19 cellular contexts compared by ENCODE assay signal in the genomic region with DNA sequence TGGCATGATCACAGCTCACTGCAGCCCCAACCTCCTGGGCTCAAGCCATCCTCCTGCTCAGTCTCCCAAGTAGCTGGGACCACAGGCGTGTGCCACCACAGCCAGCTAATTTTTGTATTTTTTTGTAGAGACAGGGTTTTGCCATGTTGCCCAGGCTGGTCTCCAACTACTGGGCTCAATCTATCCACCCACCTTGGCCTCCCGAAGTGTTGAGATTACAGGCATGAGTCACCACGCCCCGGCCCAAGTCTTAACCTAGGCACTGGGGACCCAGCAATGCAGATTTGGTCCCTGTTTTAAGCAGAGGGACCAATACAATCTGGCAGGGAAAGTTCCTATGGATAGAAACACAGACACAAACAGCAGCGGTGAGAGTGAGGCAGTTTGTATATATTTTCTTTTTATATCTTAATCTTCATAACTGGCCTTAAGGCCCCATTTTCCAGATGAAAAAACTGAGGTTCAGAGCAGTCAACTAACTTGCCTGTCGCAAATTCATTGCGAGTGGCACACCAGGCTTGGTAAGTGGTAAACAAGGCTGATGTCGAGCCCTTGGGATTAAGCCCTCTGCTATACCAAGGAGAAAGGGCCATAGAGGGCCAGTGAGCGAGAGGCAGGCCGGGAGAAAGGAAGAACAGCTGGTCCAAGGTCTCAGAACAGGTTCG.
DNase-seq lines count a peak whose midpoint lies in the region; ATAC-seq and TF ChIP-seq lines count a peak whose summit lies in the region.
"Had no signal": no experiment of that assay in that cellular context is flagged by ENCODE, and none has a peak within 500 bp of the region (broad histone marks: within the 10 kb centered on the region; RNA-seq: fewer than 3 reads in every experiment).

No MANE protein-coding gene starts in this region.

- ATAC-seq in GM18511 (IDR thresholded peaks at IDR 0.05; ENCODE audit: unreplicated experiment) = no peak
- ATAC-seq: GM23338 had no signal

- no peaks in the 10 kb centered on the region for H3K9me3 ChIP-seq in endodermal cell (ENCODE audit: control insufficient read depth, low read length)
- no peaks in the 10 kb centered on the region for H3K9me3 ChIP-seq in osteoblast (ENCODE audit: low read depth, low read length)
- H3K9me3 ChIP-seq in Peyer's patch = no peaks in the 10 kb centered on the region
- H3K9me3 ChIP-seq: BE2C had no signal

- H3K79me2 ChIP-seq in osteoblast (ENCODE audit: insufficient read depth, low read length) = no peaks in the 10 kb centered on the region

- TF ChIP-seq CTCF in endodermal cell (conservative IDR thresholded peaks at IDR 0.05) (no peak), osteoblast (IDR thresholded peaks at IDR 0.05; ENCODE audit: extremely low read depth, low read depth, low read length) (no peak), Peyer's patch (IDR thresholded peaks at IDR 0.05) (no peak), foreskin fibroblast (IDR thresholded peaks at IDR 0.05; ENCODE audit: low read depth, low read length) (no peak)

- 89 to 93% methylated on average over 10 of the region's 11 CpGs for WGBS in endodermal cell (ENCODE audit: insufficient coverage in 1 of 2, insufficient read length in 1 of 2), 2 experiments

- no peak overlapping the region for H3K4me3 Mint-ChIP-seq in endodermal cell
- H3K4me3 Mint-ChIP-seq: CD4-positive, CD25-positive, alpha-beta regulatory T cell; CD8-positive, alpha-beta memory T cell; GM23338; HFFc6 had no signal

- no peaks in the 10 kb centered on the region for H3K36me3 ChIP-seq in endodermal cell (ENCODE audit: control insufficient read depth, insufficient read depth, low read length)
- no peaks in the 10 kb centered on the region for H3K36me3 ChIP-seq in osteoblast (ENCODE audit: insufficient read depth, low read length)
- no peaks in the 10 kb centered on the region for H3K36me3 ChIP-seq in Peyer's patch
- H3K36me3 ChIP-seq: BE2C had no signal

- peak; percentile 5 for DNase-seq in HEK293T (ENCODE audit: extremely low spot score)
- peak; percentile 71 for DNase-seq in M059J (ENCODE audit: low read depth)
- no peak for DNase-seq in endodermal cell
- no peak for DNase-seq in osteoblast (ENCODE audit: insufficient read length, low spot score, missing footprints)
- no peak for DNase-seq in Peyer's patch
- no peak for DNase-seq in foreskin fibroblast
- DNase-seq: ACHN; BE2C; C1 segment of cervical spinal cord; CD4-positive, CD25-positive, alpha-beta regulatory T cell; CD8-positive, alpha-beta memory T cell; COR-L47; DMS 273 treated with DMSO at 0.1 percent for 48 hours; GDM1; HCEC 1CT; HFFc6; KBM-7 had no signal

- peaks cover 12% of the 10 kb centered on the region for H3K4me1 ChIP-seq in endodermal cell (ENCODE audit: control insufficient read depth, insufficient read depth, low read length)
- H3K4me1 ChIP-seq in osteoblast (ENCODE audit: insufficient read depth, low read length) = peaks cover 5% of the 10 kb centered on the region
- H3K4me1 ChIP-seq in Peyer's patch = no peaks in the 10 kb centered on the region
- H3K4me1 ChIP-seq: BE2C had no signal

- H2AFZ ChIP-seq in osteoblast (ENCODE audit: low read length) = no peak overlapping the region
- H2AFZ ChIP-seq: GM23338 had no signal

- peak overlapping the region; percentile 52 for H3K4me2 ChIP-seq in osteoblast (ENCODE audit: insufficient read depth, low read length)
- H3K4me2 ChIP-seq: GM23338 had no signal

- TF ChIP-seq POLR2A in Peyer's patch (IDR thresholded peaks at IDR 0.05) = no peak

- H3K4me3 ChIP-seq in endodermal cell (ENCODE audit: low read length) (no peak overlapping the region), osteoblast (ENCODE audit: insufficient read depth, low read length) (no peak overlapping the region), Peyer's patch (no peak overlapping the region), foreskin fibroblast (ENCODE audit: low read depth in 1 of 2, low read length in 2 of 2) (no peak overlapping the region)
- H3K4me3 ChIP-seq: GM23338 had no signal

- CTCF ChIA-PET in HEK293T (lab: Yijun Ruan, JAX) = no interaction called here

- H3K27me3 Mint-ChIP-seq in endodermal cell (ENCODE audit: insufficient read depth) = peaks cover 3% of the 10 kb centered on the region

- H3K27me3 ChIP-seq in endodermal cell (ENCODE audit: control insufficient read depth, insufficient read depth, low read length, poor library complexity, severe bottlenecking) = no peaks in the 10 kb centered on the region
- peaks cover 54% of the 10 kb centered on the region for H3K27me3 ChIP-seq in osteoblast (ENCODE audit: insufficient read depth, low read length)
- no peaks in the 10 kb centered on the region for H3K27me3 ChIP-seq in Peyer's patch
- H3K27me3 ChIP-seq: BE2C had no signal

- POLR2A ChIA-PET in HEK293T (lab: Yijun Ruan, JAX) = no interaction called here

- peaks cover 4% of the 10 kb centered on the region for H4K20me1 ChIP-seq in osteoblast (ENCODE audit: insufficient read depth, low read length)

- H3K9me3 Mint-ChIP-seq in endodermal cell = peaks cover 3% of the 10 kb centered on the region
- H3K9me3 Mint-ChIP-seq: CD4-positive, CD25-positive, alpha-beta regulatory T cell; CD8-positive, alpha-beta memory T cell; GM23338; HFFc6 had no signal

- H3K9ac ChIP-seq in endodermal cell (ENCODE audit: extremely low read depth, low read length, poor library complexity, severe bottlenecking) = no peak overlapping the region

- H3K27ac ChIP-seq in endodermal cell (ENCODE audit: low read depth, low read length) (no peak overlapping the region), osteoblast (ENCODE audit: low read depth, low read length) (no peak overlapping the region), Peyer's patch (no peak overlapping the region)

- H3K27ac Mint-ChIP-seq in endodermal cell = peak overlapping the region; percentile 64
- H3K27ac Mint-ChIP-seq: GM23338, HFFc6 had no signal

- H3K4me1 Mint-ChIP-seq in endodermal cell = peaks cover 45% of the 10 kb centered on the region
- H3K4me1 Mint-ChIP-seq: CD4-positive, CD25-positive, alpha-beta regulatory T cell; CD8-positive, alpha-beta memory T cell had no signal

- H3K36me3 Mint-ChIP-seq in endodermal cell (ENCODE audit: low read depth) = no peaks in the 10 kb centered on the region
- H3K36me3 Mint-ChIP-seq: CD4-positive, CD25-positive, alpha-beta regulatory T cell; CD8-positive, alpha-beta memory T cell had no signal

TF ChIP-seq in HEK293T, 16 proteins besides CTCF, POLR2A, EP300 and RAD21:
- TF ChIP-seq LEF1 (IDR thresholded peaks at IDR 0.05; ENCODE audit: borderline replicate concordance) (no peak), FOXK2 (IDR thresholded peaks at IDR 0.05) (no peak), NFRKB (IDR thresholded peaks at IDR 0.05) (no peak), FOXA1 (IDR thresholded peaks at IDR 0.05) (no peak), L3MBTL2 (conservative IDR thresholded peaks at IDR 0.05) (no peak), ZNF384 (IDR thresholded peaks at IDR 0.05) (no peak), HDGF (IDR thresholded peaks at IDR 0.05; ENCODE audit: borderline replicate concordance) (no peak), SUZ12 (IDR thresholded peaks at IDR 0.05) (no peak), TARDBP (IDR thresholded peaks at IDR 0.05) (no peak), SP1 (IDR thresholded peaks at IDR 0.05) (no peak), ELF4 (IDR thresholded peaks at IDR 0.05) (no peak)
TF ChIP-seq in HEK293T: peak in this region for 0.

Comparison
In these comparisons a context has a peak if more than half of its experiments do, and no peak if none do; other contexts are left out.
1. DNase-seq: peak in HEK293T (single experiment) and M059J (single experiment); none in endodermal cell (single experiment), osteoblast (single experiment), Peyer's patch (0 of 3) and foreskin fibroblast (0 of 2).